In the genomic region with DNA sequence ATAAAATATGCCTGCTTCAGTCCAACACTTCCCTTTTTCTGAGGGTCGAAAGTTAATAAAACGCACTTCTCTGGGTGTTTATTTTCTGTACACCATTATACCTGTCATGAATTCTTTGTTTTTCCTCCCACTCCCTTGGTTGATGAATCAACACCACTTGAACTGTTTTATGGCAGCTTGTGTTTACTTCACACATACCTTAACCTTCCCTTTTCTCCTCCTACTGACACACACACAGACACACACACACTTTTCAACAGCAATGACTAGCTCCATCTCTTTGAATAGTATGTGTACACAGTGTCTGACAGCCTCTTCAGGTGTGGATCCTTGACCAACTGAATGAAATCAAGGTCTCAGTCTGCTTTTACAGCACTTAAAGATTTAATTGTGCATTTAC, we compare ENCODE assay signal across 1 cellular context.
TF ChIP-seq lines count a peak whose summit lies in the region.

No MANE protein-coding gene starts in this region.

TF ChIP-seq in HepG2, 621 proteins besides CTCF, POLR2A, EP300 and RAD21 (continued from another document):
- no peak for TF ChIP-seq HMGXB4 (CRISPR knock-in tag; IDR thresholded peaks at IDR 0.05; ENCODE audit: borderline replicate concordance in 1 of 2, low read depth in 1 of 2)
- peak; percentile 40 for TF ChIP-seq TCF7 (IDR thresholded peaks at IDR 0.05; ENCODE audit: low read depth)
- TF ChIP-seq SAP130 (CRISPR knock-in tag; IDR thresholded peaks at IDR 0.05; ENCODE audit: low read depth) = no peak
- TF ChIP-seq ZNF761 (CRISPR knock-in tag; conservative IDR thresholded peaks at IDR 0.05) = no peak
- TF ChIP-seq FOXA1 (IDR thresholded peaks at IDR 0.05) = no peak
- TF ChIP-seq FOXA1 (CRISPR knock-in tag; IDR thresholded peaks at IDR 0.05) = peak; percentile 45; the same call in 1 of the 2 replicates
- 0 out of 2 replicates have a peak, but pooled peaks have one; percentile 40 for TF ChIP-seq TBX3 (IDR thresholded peaks at IDR 0.05; ENCODE audit: borderline replicate concordance)
- TF ChIP-seq FOXP1 (IDR thresholded peaks at IDR 0.05) = no peak
- TF ChIP-seq FOXP1 (CRISPR knock-in tag; IDR thresholded peaks at IDR 0.05) = peak; percentile 69; the same call in 1 of the 2 replicates
- TF ChIP-seq, protein P1, sequence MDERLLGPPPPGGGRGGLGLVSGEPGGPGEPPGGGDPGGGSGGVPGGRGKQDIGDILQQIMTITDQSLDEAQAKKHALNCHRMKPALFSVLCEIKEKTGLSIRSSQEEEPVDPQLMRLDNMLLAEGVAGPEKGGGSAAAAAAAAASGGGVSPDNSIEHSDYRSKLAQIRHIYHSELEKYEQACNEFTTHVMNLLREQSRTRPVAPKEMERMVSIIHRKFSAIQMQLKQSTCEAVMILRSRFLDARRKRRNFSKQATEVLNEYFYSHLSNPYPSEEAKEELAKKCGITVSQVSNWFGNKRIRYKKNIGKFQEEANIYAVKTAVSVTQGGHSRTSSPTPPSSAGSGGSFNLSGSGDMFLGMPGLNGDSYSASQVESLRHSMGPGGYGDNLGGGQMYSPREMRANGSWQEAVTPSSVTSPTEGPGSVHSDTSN (CRISPR knock-in tag; IDR thresholded peaks at IDR 0.05) = no peak
- TF ChIP-seq SP5 (CRISPR knock-in tag; IDR thresholded peaks at IDR 0.05; ENCODE audit: borderline replicate concordance, low read depth) = peak; percentile 68
- no peak for TF ChIP-seq KLF9 (CRISPR knock-in tag; IDR thresholded peaks at IDR 0.05; ENCODE audit: low read depth)
- 0 out of 2 replicates have a peak, but pooled peaks have one; percentile 24 for TF ChIP-seq FOXP4 (CRISPR knock-in tag; IDR thresholded peaks at IDR 0.05)
- TF ChIP-seq ZNF33A (CRISPR knock-in tag; IDR thresholded peaks at IDR 0.05; ENCODE audit: borderline replicate concordance) = no peak
